Comparison of ENCODE assay signal across 15 cellular contexts in the genomic region with DNA sequence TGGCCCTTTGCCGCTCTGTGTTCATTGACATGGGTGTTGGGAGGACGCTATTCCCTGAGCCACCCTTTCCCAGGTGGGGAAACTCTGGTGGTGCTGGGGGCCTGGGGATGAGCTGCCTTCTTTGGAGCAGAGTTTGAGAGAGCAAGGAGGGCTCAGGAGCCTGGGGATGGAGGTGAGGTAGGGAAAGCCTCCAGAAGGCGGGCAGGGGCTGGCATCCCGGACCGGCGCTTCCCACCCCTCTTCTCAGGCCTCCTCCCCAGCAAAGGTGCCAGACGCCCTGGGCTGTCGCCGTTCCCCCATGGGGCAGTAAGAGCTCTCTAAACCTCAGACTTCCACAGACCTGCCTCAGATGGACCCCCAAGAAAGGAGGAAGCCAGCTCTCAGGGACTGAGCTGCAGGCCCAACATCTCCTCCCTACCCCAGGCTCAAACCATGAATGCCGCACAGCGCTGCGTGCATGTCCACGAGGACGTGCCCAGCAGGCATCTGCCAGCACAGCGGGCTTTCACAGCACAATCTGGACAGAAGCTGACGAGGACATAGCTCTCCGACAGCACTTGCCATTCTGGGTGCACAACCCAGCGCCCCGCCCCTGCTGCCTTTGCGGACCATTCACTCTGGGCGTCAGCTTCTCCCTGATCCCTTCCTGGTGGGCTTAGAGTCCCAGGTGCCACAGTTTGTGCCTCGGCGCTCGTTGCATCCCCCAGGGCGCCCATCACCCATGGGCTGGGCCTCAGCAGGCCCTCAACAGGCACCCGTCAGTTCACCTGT. TPM values are rescaled to one million over a fixed set of nuclear protein-coding genes. Genes with fewer than 3 reads are reported as not detected.
DNase-seq lines count a peak whose midpoint lies in the region; ATAC-seq and TF ChIP-seq lines count a peak whose summit lies in the region.
"Had no signal": no experiment of that assay in that cellular context is flagged by ENCODE, and none has a peak within 500 bp of the region (broad histone marks: within the 10 kb centered on the region; RNA-seq: fewer than 3 reads in every experiment).

No MANE protein-coding gene starts in this region.

- H3K27me3 ChIP-seq in endodermal cell (ENCODE audit: control insufficient read depth, insufficient read depth, low read length, poor library complexity, severe bottlenecking), result peaks cover 22% of the 10 kb centered on the region
- H3K27me3 ChIP-seq in neuronal stem cell (ENCODE audit: control insufficient read depth in 3 of 3, insufficient read depth in 3 of 3, low read depth in 1 of 3, low read length in 3 of 3), result peaks cover 0 to 17% (median 9%) of the 10 kb centered on the region in 3 experiments
- no peaks in the 10 kb centered on the region for H3K27me3 ChIP-seq in upper lobe of right lung
- H3K27me3 ChIP-seq: BE2C had no signal

- H3K9me3 ChIP-seq in endodermal cell (ENCODE audit: control insufficient read depth, low read length), result peaks cover 5% of the 10 kb centered on the region
- peaks cover 4 to 7% of the 10 kb centered on the region in 2 donors for H3K9me3 ChIP-seq in neuronal stem cell (replicated peaks in 1 of 2; ENCODE audit: control insufficient read depth in 2 of 2, insufficient read depth in 1 of 2, low read depth in 1 of 2, low read length in 2 of 2)
- H3K9me3 ChIP-seq in upper lobe of right lung, result no peaks in the 10 kb centered on the region
- H3K9me3 ChIP-seq: BE2C had no signal

- no peak for ATAC-seq in activated T-helper 17 cell treated with anti-CD3 and anti-CD28 coated beads, Interleukin-2, amount 50 U/mL, for 72 hours (replicated peaks)
- no peak for ATAC-seq in upper lobe of right lung
- ATAC-seq in HG03196 (IDR thresholded peaks at IDR 0.05; ENCODE audit: unreplicated experiment), result no peak
- ATAC-seq: GM12878, HCT116 had no signal

- H3K4me1 Mint-ChIP-seq in activated T-helper 17 cell treated with anti-CD3 and anti-CD28 coated beads, Interleukin-2, amount 50 U/mL, for 72 hours, result peaks cover 11% of the 10 kb centered on the region
- H3K4me1 Mint-ChIP-seq in endodermal cell, result no peaks in the 10 kb centered on the region

- peak; percentile 41 for DNase-seq in endodermal cell
- no peak for DNase-seq in neuronal stem cell (ENCODE audit: low spot score)
- DNase-seq in upper lobe of right lung, result peak; percentile 60
- DNase-seq in KBM-7, result no peak
- DNase-seq in kidney glomerular epithelial cell (lab: John Stamatoyannopoulos, UW), result no peak
- DNase-seq: BE2C; CD4-positive, alpha-beta memory T cell; DMS79; GM23248 had no signal

- peak overlapping the region; percentile 71 for H3K14ac ChIP-seq in neuronal stem cell (ENCODE audit: low read length)

- peak overlapping the region; percentile 52 for H2BK12ac ChIP-seq in neuronal stem cell (ENCODE audit: low read length)

- no peak overlapping the region for H3K4me2 ChIP-seq in neuronal stem cell (ENCODE audit: insufficient read depth, low read length, poor library complexity, severe bottlenecking)

- H3K36me3 ChIP-seq in endodermal cell (ENCODE audit: control insufficient read depth, insufficient read depth, low read length) (no peaks in the 10 kb centered on the region), neuronal stem cell (replicated peaks in 1 of 2; ENCODE audit: control insufficient read depth in 2 of 2, insufficient read depth in 2 of 2, low read length in 2 of 2) (no peaks in the 10 kb centered on the region), upper lobe of right lung (no peaks in the 10 kb centered on the region)
- H3K36me3 ChIP-seq: BE2C had no signal

- intact Hi-C loops in upper lobe of right lung (cut with DNase I), result no loop called here

- no peaks in the 10 kb centered on the region for H3K9me3 Mint-ChIP-seq in activated T-helper 17 cell treated with anti-CD3 and anti-CD28 coated beads, Interleukin-2, amount 50 U/mL, for 72 hours
- H3K9me3 Mint-ChIP-seq in endodermal cell, result peaks cover 14% of the 10 kb centered on the region
- H3K9me3 Mint-ChIP-seq: CD4-positive, alpha-beta memory T cell had no signal

- H3K4me3 ChIP-seq in endodermal cell (ENCODE audit: low read length), result no peak overlapping the region
- no peak overlapping the region for H3K4me3 ChIP-seq in neuronal stem cell (ENCODE audit: low read length in 2 of 2)
- H3K4me3 ChIP-seq in upper lobe of right lung, result no peak overlapping the region
- H3K4me3 ChIP-seq: GM12878, GM23248 had no signal

- H3K4ac ChIP-seq in neuronal stem cell (ENCODE audit: low read length), result no peak overlapping the region

- H3K9ac ChIP-seq in endodermal cell (ENCODE audit: extremely low read depth, low read length, poor library complexity, severe bottlenecking) (no peak overlapping the region), neuronal stem cell (ENCODE audit: low read depth, low read length, poor library complexity) (peak overlapping the region; percentile 12)
- H3K9ac ChIP-seq: GM23248 had no signal

- no peaks in the 10 kb centered on the region for H3K27me3 Mint-ChIP-seq in activated T-helper 17 cell treated with anti-CD3 and anti-CD28 coated beads, Interleukin-2, amount 50 U/mL, for 72 hours
- H3K27me3 Mint-ChIP-seq in endodermal cell (ENCODE audit: insufficient read depth), result peaks cover 54% of the 10 kb centered on the region

- peak overlapping the region; percentile 8 for H3K27ac Mint-ChIP-seq in activated T-helper 17 cell treated with anti-CD3 and anti-CD28 coated beads, Interleukin-2, amount 50 U/mL, for 72 hours
- no peak overlapping the region for H3K27ac Mint-ChIP-seq in endodermal cell

- no peak for TF ChIP-seq CTCF in endodermal cell (conservative IDR thresholded peaks at IDR 0.05)
- TF ChIP-seq CTCF in upper lobe of right lung (IDR thresholded peaks at IDR 0.05), result no peak

- 84 to 90% methylated on average over 12 to 26 of the region's 26 CpGs for WGBS in endodermal cell (ENCODE audit: insufficient coverage in 1 of 2, insufficient read length in 1 of 2), 2 experiments
- no CpG with 5 or more reads among the region's 26 CpGs for WGBS in neuronal stem cell (ENCODE audit: extremely low coverage in 2 of 2, insufficient read length in 2 of 2, insufficient replicate concordance in 1 of 2), 2 donors

- H2AFZ ChIP-seq in neuronal stem cell (ENCODE audit: low read length), result no peak overlapping the region
- H2AFZ ChIP-seq: GM23248 had no signal

- peak overlapping the region; percentile 74 for H3K18ac ChIP-seq in neuronal stem cell (ENCODE audit: low read length)

- H2BK120ac ChIP-seq in neuronal stem cell (ENCODE audit: low read depth, low read length), result no peak overlapping the region

- H3K4me3 Mint-ChIP-seq in activated T-helper 17 cell treated with anti-CD3 and anti-CD28 coated beads, Interleukin-2, amount 50 U/mL, for 72 hours, result no peak overlapping the region
- H3K4me3 Mint-ChIP-seq in endodermal cell, result no peak overlapping the region
- H3K4me3 Mint-ChIP-seq: CD4-positive, alpha-beta memory T cell had no signal

- no peak overlapping the region for H4K8ac ChIP-seq in neuronal stem cell (ENCODE audit: low read depth, low read length)

- no peaks in the 10 kb centered on the region for H3K4me1 ChIP-seq in endodermal cell (ENCODE audit: control insufficient read depth, insufficient read depth, low read length)
- peaks cover 6 to 7% of the 10 kb centered on the region in 2 donors for H3K4me1 ChIP-seq in neuronal stem cell (ENCODE audit: control insufficient read depth in 2 of 2, insufficient read depth in 1 of 2, low read depth in 1 of 2, low read length in 2 of 2)
- H3K4me1 ChIP-seq in upper lobe of right lung, result peaks cover 13% of the 10 kb centered on the region
- H3K4me1 ChIP-seq: BE2C had no signal

- H3K23ac ChIP-seq in neuronal stem cell (ENCODE audit: low read depth, low read length, poor library complexity), result peak overlapping the region; percentile 38

- H4K91ac ChIP-seq in neuronal stem cell (ENCODE audit: low read depth, low read length, poor library complexity), result no peak overlapping the region

- peak overlapping the region; percentile 79 for H2BK5ac ChIP-seq in neuronal stem cell (ENCODE audit: low read length)

- no peaks in the 10 kb centered on the region for H3K79me1 ChIP-seq in neuronal stem cell (ENCODE audit: low read depth, low read length)

- H2BK15ac ChIP-seq in neuronal stem cell (ENCODE audit: low read length), result peak overlapping the region; percentile 91

- peak overlapping the region; percentile 75 for H2AK5ac ChIP-seq in neuronal stem cell (ENCODE audit: low read depth, low read length)

- in situ Hi-C loops in KBM-7 (cut with MboI; ENCODE audit: low pct_unique_long_range_greater_than_20kb, low sequenced_read_pairs), result no loop called here

- H3K36me3 Mint-ChIP-seq in activated T-helper 17 cell treated with anti-CD3 and anti-CD28 coated beads, Interleukin-2, amount 50 U/mL, for 72 hours (ENCODE audit: low read depth), result no peaks in the 10 kb centered on the region
- no peaks in the 10 kb centered on the region for H3K36me3 Mint-ChIP-seq in endodermal cell (ENCODE audit: low read depth)
- H3K36me3 Mint-ChIP-seq: CD4-positive, alpha-beta memory T cell had no signal

- H3K27ac ChIP-seq in endodermal cell (ENCODE audit: low read depth, low read length), result no peak overlapping the region
- H3K27ac ChIP-seq in neuronal stem cell (replicated peaks; ENCODE audit: low read length), result no peak overlapping the region
- no peak overlapping the region for H3K27ac ChIP-seq in upper lobe of right lung
- H3K27ac ChIP-seq: C4-2B, GM23248, HL-60 had no signal

RNA-seq across cellular contexts. Expression of gene TTC7B, which starts 14.9 kb away (rescaled TPM):
- 10 to 100 TPM in 1 of 2 donors, 1 to 10 TPM in 1; 5.2 to 10.2 TPM for total RNA-seq in activated T-helper 17 cell treated with anti-CD3 and anti-CD28 coated beads, Interleukin-2, amount 50 U/mL, for 72 hours
- total RNA-seq in endodermal cell (10 to 100 TPM; 51.3 to 62.6 TPM), upper lobe of right lung (41.5 TPM)
- 51.1 TPM for polyA plus RNA-seq in endodermal cell (2013, experiment 1 of 2)
- 50.8 TPM for polyA plus RNA-seq in endodermal cell (2013, experiment 2 of 2)
- 27.7 TPM for polyA plus RNA-seq in neuronal stem cell (2013, experiment 1 of 2)
- polyA plus RNA-seq in neuronal stem cell (2013, experiment 2 of 2), result 26.3 TPM

Comparison
In these comparisons a context has a peak if more than half of its experiments do, and no peak if none do; other contexts are left out.
1. DNase-seq: peak in endodermal cell (single experiment) and upper lobe of right lung (single experiment); none in neuronal stem cell (single experiment), KBM-7 (single experiment) and kidney glomerular epithelial cell (single experiment).